Comparison of ENCODE assay signal across 22 cellular contexts in genomic region chr9:86022687-86023266, GRCh38.
DNase-seq lines count a peak whose midpoint lies in the region; ATAC-seq, FAIRE-seq and TF ChIP-seq lines count a peak whose summit lies in the region.
"Had no signal": no experiment of that assay in that cellular context is flagged by ENCODE, and none has a peak within 500 bp of the region (broad histone marks: within the 10 kb centered on the region; RNA-seq: fewer than 3 reads in every experiment).

No MANE protein-coding gene starts in this region.

- peak; percentile 64 for DNase-seq in activated CD4-positive, alpha-beta T cell treated with anti-CD3 and anti-CD28 coated beads, Interleukin-2, amount 10 ng/mL, durations not matched to agents 7 days and 5 days
- no peak for DNase-seq in activated CD4-positive, alpha-beta T cell treated with anti-CD3 and anti-CD28 coated beads for 48 hours
- DNase-seq in H54 (ENCODE audit: insufficient read length, low spot score) (no peak), esophagus squamous epithelium (lab: John Stamatoyannopoulos, UW) (no peak), NCI-H2196 treated with DMSO at 0.1 percent for 48 hours (lab: John Stamatoyannopoulos, UW; ENCODE audit: unreplicated experiment) (no peak), GM10248 (ENCODE audit: extremely low spot score) (no peak)
- DNase-seq in activated naive CD4-positive, alpha-beta T cell treated with anti-CD3 and anti-CD28 coated beads, Interleukin-2, amount 50 U/mL, for 72 hours (ENCODE audit: low spot score in 2 of 2): no peak
- DNase-seq in naive thymus-derived CD8-positive, alpha-beta T cell: peak in 6 of 10 donors; percentile 7 to 50 (median 35)
- DNase-seq: adrenal gland, C1 segment of cervical spinal cord, DMS79, foreskin fibroblast, mucosa of descending colon, NCI-H1105, NCI-H2171, trophoblast cell had no signal

- no peaks in the 10 kb centered on the region for H3K4me1 ChIP-seq in esophagus squamous epithelium

- no peaks in the 10 kb centered on the region for H3K27me3 Mint-ChIP-seq in activated CD4-positive, alpha-beta T cell treated with anti-CD3 and anti-CD28 coated beads, Interleukin-2, amount 10 ng/mL, durations not matched to agents 7 days and 5 days
- no peaks in the 10 kb centered on the region for H3K27me3 Mint-ChIP-seq in naive thymus-derived CD8-positive, alpha-beta T cell
- H3K27me3 Mint-ChIP-seq: IgD-negative memory B cell had no signal

- POLR2A ChIA-PET in activated CD4-positive, alpha-beta T cell treated with anti-CD3 and anti-CD28 coated beads, Interleukin-2, amount 10 ng/mL, durations not matched to agents 7 days and 5 days (lab: Charles Lee): interaction anchor here (0.6 kb wide), 1 partner anchor 245 kb away, joined by 9 read pairs; no protein-coding TSS in a partner anchor
- POLR2A ChIA-PET in naive thymus-derived CD8-positive, alpha-beta T cell (lab: Charles Lee): interaction anchor here (0.6 to 1.3 kb wide), 3 partner anchors 73 to 260 kb away, joined by 3 to 4 read pairs (median 3); partner anchors contain the start of genes ISCA1 and NAA35
- POLR2A ChIA-PET in GM10248 (lab: Yijun Ruan, JAX): no interaction called here

- 59 to 68% methylated on average over 3 of the region's 3 CpGs for WGBS in esophagus squamous epithelium, 2 donors

- H3K36me3 Mint-ChIP-seq in activated CD4-positive, alpha-beta T cell treated with anti-CD3 and anti-CD28 coated beads, Interleukin-2, amount 10 ng/mL, durations not matched to agents 7 days and 5 days (ENCODE audit: low read depth): peaks cover 63% of the 10 kb centered on the region
- peaks cover 48 to 74% of the 10 kb centered on the region in 2 donors for H3K36me3 Mint-ChIP-seq in activated naive CD4-positive, alpha-beta T cell treated with anti-CD3 and anti-CD28 coated beads, Interleukin-2, amount 50 U/mL, for 72 hours
- peaks cover 21 to 66% (median 42%) of the 10 kb centered on the region in 3 donors for H3K36me3 Mint-ChIP-seq in naive thymus-derived CD8-positive, alpha-beta T cell

- H3K27ac Mint-ChIP-seq in activated CD4-positive, alpha-beta T cell treated with anti-CD3 and anti-CD28 coated beads, Interleukin-2, amount 10 ng/mL, durations not matched to agents 7 days and 5 days: peak overlapping the region; percentile 81
- peak overlapping the region; percentile 11 to 95 for H3K27ac Mint-ChIP-seq in activated naive CD4-positive, alpha-beta T cell treated with anti-CD3 and anti-CD28 coated beads, Interleukin-2, amount 50 U/mL, for 72 hours
- H3K27ac Mint-ChIP-seq in naive thymus-derived CD8-positive, alpha-beta T cell: peak overlapping the region; percentile 77 to 95 (median 84)

- no peaks in the 10 kb centered on the region for H3K9me3 ChIP-seq in esophagus squamous epithelium
- H3K9me3 ChIP-seq: adrenal gland, mucosa of descending colon had no signal

- H3K27ac ChIP-seq in esophagus squamous epithelium: no peak overlapping the region
- H3K27ac ChIP-seq: adrenal gland had no signal

- no peak overlapping the region for H3K4me3 Mint-ChIP-seq in activated CD4-positive, alpha-beta T cell treated with anti-CD3 and anti-CD28 coated beads, Interleukin-2, amount 10 ng/mL, durations not matched to agents 7 days and 5 days
- peak overlapping the region in 9 of 10 donors; percentile 5 to 66 (median 46) for H3K4me3 Mint-ChIP-seq in naive thymus-derived CD8-positive, alpha-beta T cell
- H3K4me3 Mint-ChIP-seq: IgD-negative memory B cell had no signal

- FAIRE-seq in H54 (lab: Jason Lieb, UNC): peak; percentile 55
- FAIRE-seq: A204.1, GM19239, RCC 7860 had no signal

- no peak overlapping the region for H3K4me3 ChIP-seq in esophagus squamous epithelium
- H3K4me3 ChIP-seq: adrenal gland, mucosa of descending colon, smooth muscle cell had no signal

- H3K9me3 Mint-ChIP-seq in activated CD4-positive, alpha-beta T cell treated with anti-CD3 and anti-CD28 coated beads, Interleukin-2, amount 10 ng/mL, durations not matched to agents 7 days and 5 days: no peaks in the 10 kb centered on the region
- H3K9me3 Mint-ChIP-seq in activated naive CD4-positive, alpha-beta T cell treated with anti-CD3 and anti-CD28 coated beads, Interleukin-2, amount 50 U/mL, for 72 hours: no peaks in the 10 kb centered on the region
- H3K9me3 Mint-ChIP-seq in naive thymus-derived CD8-positive, alpha-beta T cell: no peaks in the 10 kb centered on the region

- H3K27me3 ChIP-seq in esophagus squamous epithelium: no peaks in the 10 kb centered on the region
- H3K27me3 ChIP-seq: adrenal gland had no signal

- intact Hi-C loops in esophagus squamous epithelium (cut with DNase I): no loop called here

- TF ChIP-seq POLR2A in H54 (IDR thresholded peaks at IDR 0.05; ENCODE audit: low read depth, low read length) (no peak), esophagus squamous epithelium (IDR thresholded peaks at IDR 0.05) (no peak)

- H3K36me3 ChIP-seq in esophagus squamous epithelium: peaks cover 0 to 99% (median 7%) of the 10 kb centered on the region in 3 donors

- no peak for TF ChIP-seq CTCF in esophagus squamous epithelium (IDR thresholded peaks at IDR 0.05)
- TF ChIP-seq CTCF in GM10248 (IDR thresholded peaks at IDR 0.05; ENCODE audit: control extremely low read depth, extremely low read depth, low read depth, missing control alignments): no peak

- peak in 1 of 2 donors; percentile 41 for ATAC-seq in activated naive CD4-positive, alpha-beta T cell treated with anti-CD3 and anti-CD28 coated beads, Interleukin-2, amount 50 U/mL, for 72 hours
- peak; percentile 88 to 93 for ATAC-seq in naive thymus-derived CD8-positive, alpha-beta T cell
- ATAC-seq: left lobe of liver, mucosa of descending colon had no signal

- H3K4me1 Mint-ChIP-seq in activated CD4-positive, alpha-beta T cell treated with anti-CD3 and anti-CD28 coated beads, Interleukin-2, amount 10 ng/mL, durations not matched to agents 7 days and 5 days: peaks cover 26% of the 10 kb centered on the region
- peaks cover 22 to 45% (median 31%) of the 10 kb centered on the region in 4 donors for H3K4me1 Mint-ChIP-seq in naive thymus-derived CD8-positive, alpha-beta T cell
- H3K4me1 Mint-ChIP-seq: IgD-negative memory B cell had no signal

- CTCF ChIA-PET in activated CD4-positive, alpha-beta T cell treated with anti-CD3 and anti-CD28 coated beads, Interleukin-2, amount 10 ng/mL, durations not matched to agents 7 days and 5 days (lab: Charles Lee): no interaction called here
- CTCF ChIA-PET in GM10248 (lab: Yijun Ruan, JAX): interaction anchor here (0.7 to 1.2 kb wide), 2 partner anchors 8 to 21 kb away, joined by 3 read pairs; no protein-coding TSS in a partner anchor

Comparison
In these comparisons a context has a peak if more than half of its experiments do, and no peak if none do; other contexts are left out.
1. DNase-seq: peak in activated CD4-positive, alpha-beta T cell treated with anti-CD3 and anti-CD28 coated beads, Interleukin-2, amount 10 ng/mL, durations not matched to agents 7 days and 5 days (single experiment) and naive thymus-derived CD8-positive, alpha-beta T cell (6 of 10); none in activated CD4-positive, alpha-beta T cell treated with anti-CD3 and anti-CD28 coated beads for 48 hours (single experiment), H54 (single experiment), activated naive CD4-positive, alpha-beta T cell treated with anti-CD3 and anti-CD28 coated beads, Interleukin-2, amount 50 U/mL, for 72 hours (0 of 2), esophagus squamous epithelium (single experiment), NCI-H2196 treated with DMSO at 0.1 percent for 48 hours (single experiment) and GM10248 (single experiment).
2. Peak in every context shown above with its lines, with median percentiles within 50 percentile points of each other: H3K27ac Mint-ChIP-seq.